In the genomic region with DNA sequence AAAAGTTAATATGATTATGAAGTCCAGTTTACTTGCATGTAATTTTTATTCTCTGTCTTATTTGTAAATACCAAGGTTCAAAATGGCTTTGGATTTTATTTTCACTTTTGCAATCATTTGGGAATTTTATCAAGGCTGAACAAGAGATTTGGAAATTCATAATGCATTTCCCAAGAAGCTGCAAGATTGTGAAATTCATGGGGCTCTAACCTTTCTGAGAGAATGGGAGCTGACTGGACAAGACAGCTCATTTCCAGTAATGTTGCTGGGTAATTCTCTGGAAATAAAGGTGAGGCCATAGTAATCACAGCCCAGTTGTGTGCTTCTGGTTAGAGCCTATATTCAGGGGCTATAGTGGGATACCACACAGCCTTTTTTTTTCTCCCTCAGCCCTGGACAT, we compare ENCODE assay signal across 20 cellular contexts. TPM values are rescaled to one million over a fixed set of nuclear protein-coding genes. Genes with fewer than 3 reads are reported as not detected.
DNase-seq lines count a peak whose midpoint lies in the region; ATAC-seq, FAIRE-seq and TF ChIP-seq lines count a peak whose summit lies in the region.
"Had no signal": no experiment of that assay in that cellular context is flagged by ENCODE, and none has a peak within 500 bp of the region (broad histone marks: within the 10 kb centered on the region; RNA-seq: fewer than 3 reads in every experiment).

No MANE protein-coding gene starts in this region.

- H3K4me3 ChIP-seq in AG04449 (ENCODE audit: low read depth, low read length) = no peak overlapping the region
- H3K4me3 ChIP-seq in fibroblast of mammary gland (ENCODE audit: control insufficient read depth, low read depth, low read length) = no peak overlapping the region
- no peak overlapping the region for H3K4me3 ChIP-seq in mesenchymal stem cell (ENCODE audit: insufficient read depth in 1 of 2, low read depth in 1 of 2, low read length in 2 of 2)
- H3K4me3 ChIP-seq: ascending aorta, tibial artery had no signal

- H2BK120ac ChIP-seq in mesenchymal stem cell (ENCODE audit: low read depth, low read length) = no peak overlapping the region

- no peak overlapping the region for H4K91ac ChIP-seq in mesenchymal stem cell (ENCODE audit: low read length)

- peak; percentile 62 for DNase-seq in AG04449 (ENCODE audit: low read depth, low spot score)
- DNase-seq in NCI-H226 = peak; percentile 91
- DNase-seq in fibroblast of mammary gland (ENCODE audit: low read depth) = peak; percentile 94
- DNase-seq in mesenchymal stem cell = peak; percentile 70
- DNase-seq in activated CD4-positive, alpha-beta memory T cell treated with anti-CD3 and anti-CD28 coated beads for 36 hours = no peak
- no peak for DNase-seq in stimulated activated naive B cell treated with anti-CD40 and anti-IgM and Interleukin-4, amounts not matched to agents 10 μg/mL and 1 μg/mL and 100 μg/mL, for 72 hours
- no peak for DNase-seq in GM12892 (ENCODE audit: insufficient read length)
- DNase-seq: activated CD4-positive, alpha-beta T cell treated with anti-CD3 and anti-CD28 coated beads for 48 hours; effector CD4-positive, alpha-beta T cell; hypothalamus; NCI-H1436 treated with DMSO at 0.1 percent for 48 hours; NCI-H69; RPMI8226; stimulated activated CD4-positive, alpha-beta T cell treated with anti-CD3 and anti-CD28 coated beads, Interleukin-12 subunit alpha, Interleukin-12 subunit beta, amount 100 ng/mL, for 4 hours; tibial artery had no signal

- H3K79me1 ChIP-seq in mesenchymal stem cell (replicated peaks; ENCODE audit: low read length, poor library complexity, severe bottlenecking) = no peaks in the 10 kb centered on the region

- H2BK15ac ChIP-seq in mesenchymal stem cell (ENCODE audit: low read depth, poor library complexity, severe bottlenecking) = no peak overlapping the region

- no peak for TF ChIP-seq POLR2A in GM12892 (IDR thresholded peaks at IDR 0.05; ENCODE audit: low read depth, low read length)

- H3K9ac ChIP-seq in mesenchymal stem cell (ENCODE audit: low read length) = peak overlapping the region; percentile 53

- H3K4me2 ChIP-seq in mesenchymal stem cell (ENCODE audit: low read length, poor library complexity, severe bottlenecking) = no peak overlapping the region

- no peaks in the 10 kb centered on the region for H3K9me3 ChIP-seq in mesenchymal stem cell (ENCODE audit: control insufficient read depth, low read length)
- H3K9me3 ChIP-seq: ascending aorta, tibial artery had no signal

- peaks cover 1% of the 10 kb centered on the region for H3K4me1 ChIP-seq in mesenchymal stem cell (ENCODE audit: control insufficient read depth, insufficient read depth, low read depth, low read length)
- H3K4me1 ChIP-seq: ascending aorta had no signal

- no peak for ATAC-seq in stimulated activated naive B cell treated with anti-CD40 and anti-IgM and Interleukin-4, amounts not matched to agents 10 μg/mL and 1 μg/mL and 100 μg/mL, for 72 hours (replicated peaks)
- ATAC-seq in HG03460 (IDR thresholded peaks at IDR 0.05; ENCODE audit: unreplicated experiment) = no peak

- H2AK5ac ChIP-seq in mesenchymal stem cell (ENCODE audit: low read length, severe bottlenecking) = no peak overlapping the region

- H3K36me3 Mint-ChIP-seq in activated CD4-positive, alpha-beta memory T cell treated with anti-CD3 and anti-CD28 coated beads for 36 hours = no peaks in the 10 kb centered on the region
- H3K36me3 Mint-ChIP-seq in stimulated activated naive B cell treated with anti-CD40 and anti-IgM and Interleukin-4, amounts not matched to agents 10 μg/mL and 1 μg/mL and 100 μg/mL, for 72 hours = no peaks in the 10 kb centered on the region
- H3K36me3 Mint-ChIP-seq: memory B cell had no signal

- peak overlapping the region in 1 of 2 experiments; percentile 18 for H2BK12ac ChIP-seq in mesenchymal stem cell (ENCODE audit: low read length in 2 of 2)

- H3K4me3 Mint-ChIP-seq in activated CD4-positive, alpha-beta memory T cell treated with anti-CD3 and anti-CD28 coated beads for 36 hours = no peak overlapping the region
- no peak overlapping the region for H3K4me3 Mint-ChIP-seq in stimulated activated naive B cell treated with anti-CD40 and anti-IgM and Interleukin-4, amounts not matched to agents 10 μg/mL and 1 μg/mL and 100 μg/mL, for 72 hours
- H3K4me3 Mint-ChIP-seq: activated T-helper 1 cell treated with anti-CD3 and anti-CD28 coated beads, Interleukin-12 subunit alpha, Interleukin-12 subunit beta, Interleukin-2, Interleukin-4 antibody, amounts not matched to agents 30 ng/mL and 10 ng/mL and 1 ng/mL, durations not matched to agents 14 hours and 24 hours and 36 hours; memory B cell had no signal

- peaks cover 7% of the 10 kb centered on the region for H3K4me1 Mint-ChIP-seq in activated CD4-positive, alpha-beta memory T cell treated with anti-CD3 and anti-CD28 coated beads for 36 hours (ENCODE audit: low read depth)
- H3K4me1 Mint-ChIP-seq in stimulated activated naive B cell treated with anti-CD40 and anti-IgM and Interleukin-4, amounts not matched to agents 10 μg/mL and 1 μg/mL and 100 μg/mL, for 72 hours = peaks cover 9 to 21% of the 10 kb centered on the region in 2 donors
- H3K4me1 Mint-ChIP-seq: memory B cell had no signal

- H3K27me3 ChIP-seq in mesenchymal stem cell (ENCODE audit: control insufficient read depth in 1 of 2, insufficient read depth in 1 of 2, low read length in 2 of 2) = no peaks in the 10 kb centered on the region
- H3K27me3 ChIP-seq: ascending aorta, tibial artery had no signal

- H3K18ac ChIP-seq in mesenchymal stem cell (ENCODE audit: low read depth in 1 of 2, low read length in 2 of 2) = peak overlapping the region in 1 of 2 experiments; percentile 2

- no peaks in the 10 kb centered on the region for H3K36me3 ChIP-seq in mesenchymal stem cell (ENCODE audit: control insufficient read depth in 1 of 2, insufficient read depth in 2 of 2, low read depth in 1 of 2, low read length in 2 of 2)
- H3K36me3 ChIP-seq: ascending aorta, tibial artery had no signal

- H4K8ac ChIP-seq in mesenchymal stem cell (ENCODE audit: low read length) = no peak overlapping the region

- no peaks in the 10 kb centered on the region for H3K27me3 Mint-ChIP-seq in activated CD4-positive, alpha-beta memory T cell treated with anti-CD3 and anti-CD28 coated beads for 36 hours
- no peaks in the 10 kb centered on the region for H3K27me3 Mint-ChIP-seq in stimulated activated naive B cell treated with anti-CD40 and anti-IgM and Interleukin-4, amounts not matched to agents 10 μg/mL and 1 μg/mL and 100 μg/mL, for 72 hours
- H3K27me3 Mint-ChIP-seq: memory B cell had no signal

- no peak overlapping the region for H3K23ac ChIP-seq in mesenchymal stem cell (ENCODE audit: low read length in 2 of 2)

- H3K27ac Mint-ChIP-seq in activated CD4-positive, alpha-beta memory T cell treated with anti-CD3 and anti-CD28 coated beads for 36 hours = no peak overlapping the region
- H3K27ac Mint-ChIP-seq in stimulated activated naive B cell treated with anti-CD40 and anti-IgM and Interleukin-4, amounts not matched to agents 10 μg/mL and 1 μg/mL and 100 μg/mL, for 72 hours = no peak overlapping the region
- H3K27ac Mint-ChIP-seq: activated T-helper 1 cell treated with anti-CD3 and anti-CD28 coated beads, Interleukin-12 subunit alpha, Interleukin-12 subunit beta, Interleukin-2, Interleukin-4 antibody, amounts not matched to agents 30 ng/mL and 10 ng/mL and 1 ng/mL, durations not matched to agents 14 hours and 24 hours and 36 hours; memory B cell had no signal

- FAIRE-seq in GM12892 (lab: Jason Lieb, UNC) = no peak
- FAIRE-seq: GM12891 had no signal

- H3K4ac ChIP-seq in mesenchymal stem cell (ENCODE audit: low read depth in 1 of 2, low read length in 2 of 2) = no peak overlapping the region

- TF ChIP-seq CTCF in AG04449 (IDR thresholded peaks at IDR 0.05; ENCODE audit: insufficient read depth, low read length, missing control alignments) = no peak
- no peak for TF ChIP-seq CTCF in fibroblast of mammary gland (conservative IDR thresholded peaks at IDR 0.05; ENCODE audit: control insufficient read depth, insufficient read depth, low read depth, low read length)

- no peak overlapping the region for H2AFZ ChIP-seq in mesenchymal stem cell (ENCODE audit: low read depth, low read length)

- POLR2A ChIA-PET in AG04449 (lab: Yijun Ruan, JAX) = interaction anchor here (1.1 kb wide), 1 partner anchor 22 kb away, joined by 3 read pairs; a partner anchor contains a TSS
- POLR2A ChIA-PET in activated CD4-positive, alpha-beta memory T cell treated with anti-CD3 and anti-CD28 coated beads for 36 hours (lab: Charles Lee) = no interaction called here

- no peak overlapping the region for H3K14ac ChIP-seq in mesenchymal stem cell (ENCODE audit: low read length in 2 of 2)

- H3K27ac ChIP-seq in mesenchymal stem cell (ENCODE audit: low read length, poor library complexity, severe bottlenecking) = no peak overlapping the region
- H3K27ac ChIP-seq: tibial artery had no signal

- intact Hi-C loops in activated CD4-positive, alpha-beta memory T cell treated with anti-CD3 and anti-CD28 coated beads for 36 hours (cut with micrococcal nuclease) = no loop called here

- CTCF ChIA-PET in AG04449 (lab: Yijun Ruan, JAX) = interaction anchor here (1.0 kb wide), 1 partner anchor 102 kb away, joined by 3 read pairs; no protein-coding TSS in a partner anchor
- CTCF ChIA-PET in activated CD4-positive, alpha-beta memory T cell treated with anti-CD3 and anti-CD28 coated beads for 36 hours (lab: Charles Lee) = no interaction called here

- H3K9me3 Mint-ChIP-seq in activated CD4-positive, alpha-beta memory T cell treated with anti-CD3 and anti-CD28 coated beads for 36 hours = peaks cover 3% of the 10 kb centered on the region
- peaks cover 0 to 3% of the 10 kb centered on the region in 2 donors for H3K9me3 Mint-ChIP-seq in stimulated activated naive B cell treated with anti-CD40 and anti-IgM and Interleukin-4, amounts not matched to agents 10 μg/mL and 1 μg/mL and 100 μg/mL, for 72 hours

- no peak overlapping the region for H2BK5ac ChIP-seq in mesenchymal stem cell (ENCODE audit: low read depth, low read length, poor library complexity, severe bottlenecking)

RNA-seq across cellular contexts. Expression of a gene that starts 21.5 kb away (rescaled TPM):
- 21.4 TPM for polyA plus RNA-seq in mesenchymal stem cell (2013, experiment 1 of 2)
- polyA plus RNA-seq in mesenchymal stem cell (2013, experiment 2 of 2) = 22.3 TPM
- 10 to 100 TPM; 65.1 to 65.4 TPM for total RNA-seq in activated CD4-positive, alpha-beta memory T cell treated with anti-CD3 and anti-CD28 coated beads for 36 hours
- 20.7 TPM for polyA plus RNA-seq in GM12892 (2012; ENCODE audit: missing spikeins)

Comparison
In these comparisons a context has a peak if more than half of its experiments do, and no peak if none do; other contexts are left out.
1. DNase-seq: peak in AG04449 (single experiment), NCI-H226 (single experiment), fibroblast of mammary gland (single experiment) and mesenchymal stem cell (single experiment); none in activated CD4-positive, alpha-beta memory T cell treated with anti-CD3 and anti-CD28 coated beads for 36 hours (single experiment), stimulated activated naive B cell treated with anti-CD40 and anti-IgM and Interleukin-4, amounts not matched to agents 10 μg/mL and 1 μg/mL and 100 μg/mL, for 72 hours (single experiment) and GM12892 (single experiment).